1 cellular context compared by ENCODE assay signal in genomic region chr3:161558256-161558655, GRCh38.
TF ChIP-seq lines count a peak whose summit lies in the region.

No MANE protein-coding gene starts in this region.

TF ChIP-seq in H1, 55 proteins besides CTCF, POLR2A, EP300 and RAD21 (continued from another document):
- no peak for TF ChIP-seq SUZ12 (IDR thresholded peaks at IDR 0.05; ENCODE audit: low read length)
- TF ChIP-seq JUN (IDR thresholded peaks at IDR 0.05; ENCODE audit: low read depth, low read length) = no peak
- TF ChIP-seq SP2 (IDR thresholded peaks at IDR 0.05; ENCODE audit: low read length) = no peak
- TF ChIP-seq, protein P1, sequence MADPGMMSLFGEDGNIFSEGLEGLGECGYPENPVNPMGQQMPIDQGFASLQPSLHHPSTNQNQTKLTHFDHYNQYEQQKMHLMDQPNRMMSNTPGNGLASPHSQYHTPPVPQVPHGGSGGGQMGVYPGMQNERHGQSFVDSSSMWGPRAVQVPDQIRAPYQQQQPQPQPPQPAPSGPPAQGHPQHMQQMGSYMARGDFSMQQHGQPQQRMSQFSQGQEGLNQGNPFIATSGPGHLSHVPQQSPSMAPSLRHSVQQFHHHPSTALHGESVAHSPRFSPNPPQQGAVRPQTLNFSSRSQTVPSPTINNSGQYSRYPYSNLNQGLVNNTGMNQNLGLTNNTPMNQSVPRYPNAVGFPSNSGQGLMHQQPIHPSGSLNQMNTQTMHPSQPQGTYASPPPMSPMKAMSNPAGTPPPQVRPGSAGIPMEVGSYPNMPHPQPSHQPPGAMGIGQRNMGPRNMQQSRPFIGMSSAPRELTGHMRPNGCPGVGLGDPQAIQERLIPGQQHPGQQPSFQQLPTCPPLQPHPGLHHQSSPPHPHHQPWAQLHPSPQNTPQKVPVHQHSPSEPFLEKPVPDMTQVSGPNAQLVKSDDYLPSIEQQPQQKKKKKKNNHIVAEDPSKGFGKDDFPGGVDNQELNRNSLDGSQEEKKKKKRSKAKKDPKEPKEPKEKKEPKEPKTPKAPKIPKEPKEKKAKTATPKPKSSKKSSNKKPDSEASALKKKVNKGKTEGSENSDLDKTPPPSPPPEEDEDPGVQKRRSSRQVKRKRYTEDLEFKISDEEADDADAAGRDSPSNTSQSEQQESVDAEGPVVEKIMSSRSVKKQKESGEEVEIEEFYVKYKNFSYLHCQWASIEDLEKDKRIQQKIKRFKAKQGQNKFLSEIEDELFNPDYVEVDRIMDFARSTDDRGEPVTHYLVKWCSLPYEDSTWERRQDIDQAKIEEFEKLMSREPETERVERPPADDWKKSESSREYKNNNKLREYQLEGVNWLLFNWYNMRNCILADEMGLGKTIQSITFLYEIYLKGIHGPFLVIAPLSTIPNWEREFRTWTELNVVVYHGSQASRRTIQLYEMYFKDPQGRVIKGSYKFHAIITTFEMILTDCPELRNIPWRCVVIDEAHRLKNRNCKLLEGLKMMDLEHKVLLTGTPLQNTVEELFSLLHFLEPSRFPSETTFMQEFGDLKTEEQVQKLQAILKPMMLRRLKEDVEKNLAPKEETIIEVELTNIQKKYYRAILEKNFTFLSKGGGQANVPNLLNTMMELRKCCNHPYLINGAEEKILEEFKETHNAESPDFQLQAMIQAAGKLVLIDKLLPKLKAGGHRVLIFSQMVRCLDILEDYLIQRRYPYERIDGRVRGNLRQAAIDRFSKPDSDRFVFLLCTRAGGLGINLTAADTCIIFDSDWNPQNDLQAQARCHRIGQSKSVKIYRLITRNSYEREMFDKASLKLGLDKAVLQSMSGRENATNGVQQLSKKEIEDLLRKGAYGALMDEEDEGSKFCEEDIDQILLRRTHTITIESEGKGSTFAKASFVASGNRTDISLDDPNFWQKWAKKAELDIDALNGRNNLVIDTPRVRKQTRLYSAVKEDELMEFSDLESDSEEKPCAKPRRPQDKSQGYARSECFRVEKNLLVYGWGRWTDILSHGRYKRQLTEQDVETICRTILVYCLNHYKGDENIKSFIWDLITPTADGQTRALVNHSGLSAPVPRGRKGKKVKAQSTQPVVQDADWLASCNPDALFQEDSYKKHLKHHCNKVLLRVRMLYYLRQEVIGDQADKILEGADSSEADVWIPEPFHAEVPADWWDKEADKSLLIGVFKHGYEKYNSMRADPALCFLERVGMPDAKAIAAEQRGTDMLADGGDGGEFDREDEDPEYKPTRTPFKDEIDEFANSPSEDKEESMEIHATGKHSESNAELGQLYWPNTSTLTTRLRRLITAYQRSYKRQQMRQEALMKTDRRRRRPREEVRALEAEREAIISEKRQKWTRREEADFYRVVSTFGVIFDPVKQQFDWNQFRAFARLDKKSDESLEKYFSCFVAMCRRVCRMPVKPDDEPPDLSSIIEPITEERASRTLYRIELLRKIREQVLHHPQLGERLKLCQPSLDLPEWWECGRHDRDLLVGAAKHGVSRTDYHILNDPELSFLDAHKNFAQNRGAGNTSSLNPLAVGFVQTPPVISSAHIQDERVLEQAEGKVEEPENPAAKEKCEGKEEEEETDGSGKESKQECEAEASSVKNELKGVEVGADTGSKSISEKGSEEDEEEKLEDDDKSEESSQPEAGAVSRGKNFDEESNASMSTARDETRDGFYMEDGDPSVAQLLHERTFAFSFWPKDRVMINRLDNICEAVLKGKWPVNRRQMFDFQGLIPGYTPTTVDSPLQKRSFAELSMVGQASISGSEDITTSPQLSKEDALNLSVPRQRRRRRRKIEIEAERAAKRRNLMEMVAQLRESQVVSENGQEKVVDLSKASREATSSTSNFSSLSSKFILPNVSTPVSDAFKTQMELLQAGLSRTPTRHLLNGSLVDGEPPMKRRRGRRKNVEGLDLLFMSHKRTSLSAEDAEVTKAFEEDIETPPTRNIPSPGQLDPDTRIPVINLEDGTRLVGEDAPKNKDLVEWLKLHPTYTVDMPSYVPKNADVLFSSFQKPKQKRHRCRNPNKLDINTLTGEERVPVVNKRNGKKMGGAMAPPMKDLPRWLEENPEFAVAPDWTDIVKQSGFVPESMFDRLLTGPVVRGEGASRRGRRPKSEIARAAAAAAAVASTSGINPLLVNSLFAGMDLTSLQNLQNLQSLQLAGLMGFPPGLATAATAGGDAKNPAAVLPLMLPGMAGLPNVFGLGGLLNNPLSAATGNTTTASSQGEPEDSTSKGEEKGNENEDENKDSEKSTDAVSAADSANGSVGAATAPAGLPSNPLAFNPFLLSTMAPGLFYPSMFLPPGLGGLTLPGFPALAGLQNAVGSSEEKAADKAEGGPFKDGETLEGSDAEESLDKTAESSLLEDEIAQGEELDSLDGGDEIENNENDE (IDR thresholded peaks at IDR 0.05; ENCODE audit: insufficient replicate concordance, low read length) = no peak
- TF ChIP-seq CHD2 (IDR thresholded peaks at IDR 0.05; ENCODE audit: low read length) = no peak
- TF ChIP-seq, protein P2, sequence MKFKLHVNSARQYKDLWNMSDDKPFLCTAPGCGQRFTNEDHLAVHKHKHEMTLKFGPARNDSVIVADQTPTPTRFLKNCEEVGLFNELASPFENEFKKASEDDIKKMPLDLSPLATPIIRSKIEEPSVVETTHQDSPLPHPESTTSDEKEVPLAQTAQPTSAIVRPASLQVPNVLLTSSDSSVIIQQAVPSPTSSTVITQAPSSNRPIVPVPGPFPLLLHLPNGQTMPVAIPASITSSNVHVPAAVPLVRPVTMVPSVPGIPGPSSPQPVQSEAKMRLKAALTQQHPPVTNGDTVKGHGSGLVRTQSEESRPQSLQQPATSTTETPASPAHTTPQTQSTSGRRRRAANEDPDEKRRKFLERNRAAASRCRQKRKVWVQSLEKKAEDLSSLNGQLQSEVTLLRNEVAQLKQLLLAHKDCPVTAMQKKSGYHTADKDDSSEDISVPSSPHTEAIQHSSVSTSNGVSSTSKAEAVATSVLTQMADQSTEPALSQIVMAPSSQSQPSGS (IDR thresholded peaks at IDR 0.05; ENCODE audit: low read length) = no peak
- no peak for TF ChIP-seq RXRA (IDR thresholded peaks at IDR 0.05; ENCODE audit: insufficient read depth, low read depth, low read length)
- no peak for TF ChIP-seq ATF3 (IDR thresholded peaks at IDR 0.05; ENCODE audit: insufficient read depth, low read depth, low read length)
TF ChIP-seq in H1: peak in this region for 0.
